3 cellular contexts compared by ENCODE assay signal in genomic region chr2:155020246-155020645, GRCh38.
TF ChIP-seq lines count a peak whose summit lies in the region.

No MANE protein-coding gene starts in this region.

TF ChIP-seq in HCT116, 20 proteins besides CTCF, POLR2A, EP300 and RAD21:
- TF ChIP-seq SIN3A (IDR thresholded peaks at IDR 0.05; ENCODE audit: low read depth) (no peak), MAX (IDR thresholded peaks at IDR 0.05) (no peak), EGR1 (IDR thresholded peaks at IDR 0.05; ENCODE audit: low read depth) (no peak), ZNF274 (IDR thresholded peaks at IDR 0.05; ENCODE audit: low read depth, low read length) (no peak), ATF3 (IDR thresholded peaks at IDR 0.05) (no peak), CEBPB (IDR thresholded peaks at IDR 0.05; ENCODE audit: low read depth) (no peak), ZFX (IDR thresholded peaks at IDR 0.05) (no peak)

TF ChIP-seq in H1, 55 proteins besides CTCF, POLR2A, EP300 and RAD21:
- TF ChIP-seq YY1 (IDR thresholded peaks at IDR 0.05; ENCODE audit: low read depth, low read length), result no peak
- no peak for TF ChIP-seq EZH2 (IDR thresholded peaks at IDR 0.05; ENCODE audit: low read depth, low read length, severe bottlenecking)
- no peak for TF ChIP-seq JUN (IDR thresholded peaks at IDR 0.05; ENCODE audit: low read depth, low read length)
- TF ChIP-seq TEAD4 (IDR thresholded peaks at IDR 0.05; ENCODE audit: low read depth, low read length), result no peak
- TF ChIP-seq BCL11A (IDR thresholded peaks at IDR 0.05; ENCODE audit: low read depth in 2 of 2, low read length in 2 of 2), result no peak
- TF ChIP-seq MAX (IDR thresholded peaks at IDR 0.05), result no peak

TF ChIP-seq in HEK293T, 16 proteins besides CTCF, POLR2A, EP300 and RAD21:
- no peak for TF ChIP-seq SUZ12 (IDR thresholded peaks at IDR 0.05)
- no peak for TF ChIP-seq ARNT (IDR thresholded peaks at IDR 0.05)
- no peak for TF ChIP-seq FOXM1 (IDR thresholded peaks at IDR 0.05; ENCODE audit: borderline replicate concordance)
- TF ChIP-seq LEF1 (IDR thresholded peaks at IDR 0.05; ENCODE audit: borderline replicate concordance), result no peak
- no peak for TF ChIP-seq PKNOX1 (IDR thresholded peaks at IDR 0.05)
- TF ChIP-seq CTBP1 (IDR thresholded peaks at IDR 0.05; ENCODE audit: borderline replicate concordance), result no peak
- TF ChIP-seq FOXK2 (IDR thresholded peaks at IDR 0.05), result no peak
- TF ChIP-seq ZNF384 (IDR thresholded peaks at IDR 0.05), result no peak
- no peak for TF ChIP-seq ELF4 (IDR thresholded peaks at IDR 0.05)
- TF ChIP-seq NFRKB (IDR thresholded peaks at IDR 0.05), result no peak
- TF ChIP-seq SP1 (IDR thresholded peaks at IDR 0.05), result no peak
- TF ChIP-seq BHLHE40 (IDR thresholded peaks at IDR 0.05; ENCODE audit: borderline replicate concordance), result no peak
- no peak for TF ChIP-seq TARDBP (IDR thresholded peaks at IDR 0.05)
- TF ChIP-seq HDGF (IDR thresholded peaks at IDR 0.05; ENCODE audit: borderline replicate concordance), result no peak
